ENCODE assay signal across 8 cellular contexts in genomic region chr12:14948672-14949071, GRCh38. TPM values are rescaled to one million over a fixed set of nuclear protein-coding genes. Genes with fewer than 3 reads are reported as not detected.
A peak's percentile ranks its signal among the peaks of the same experiment; 100 is the strongest.
DNase-seq lines count a peak whose midpoint lies in the region; ATAC-seq lines count a peak whose summit lies in the region.

No MANE protein-coding gene starts in this region.

- intact Hi-C loops in posterior cingulate gyrus (cut with DNase I), result no loop called here

- peak overlapping the region; percentile 97 for H3K27ac ChIP-seq in thymus (ENCODE audit: low read depth)

- H3K9me3 ChIP-seq in thymus (ENCODE audit: control insufficient read depth), result no peaks in the 10 kb centered on the region

- H3K4me3 ChIP-seq in thymus (ENCODE audit: low read length), result peak overlapping the region; percentile 49

- peak; percentile 90 for ATAC-seq in GM21367 (IDR thresholded peaks at IDR 0.05; ENCODE audit: unreplicated experiment)
- ATAC-seq in HG03575 (IDR thresholded peaks at IDR 0.05; ENCODE audit: extremely low read depth, insufficient number of reproducible peaks, low FRiP score, unreplicated experiment), result peak; percentile 90

- peak; percentile 45 for DNase-seq in GM04503 (ENCODE audit: low read depth)
- DNase-seq in T-helper 1 cell, result peak in 4 of 5 donors; percentile 34 to 90 (median 44)
- DNase-seq in dermis blood vessel endothelial cell, result peak; percentile 97
- peak; percentile 81 for DNase-seq in medulla oblongata (ENCODE audit: extremely low spot score)
- DNase-seq in posterior cingulate gyrus, result no peak

- 1% methylated on average over 3 of the region's 3 CpGs for WGBS in thymus

- peaks cover 48% of the 10 kb centered on the region for H3K4me1 ChIP-seq in thymus (ENCODE audit: control insufficient read depth, insufficient read depth, low read length)

- no peaks in the 10 kb centered on the region for H3K27me3 ChIP-seq in thymus (ENCODE audit: control insufficient read depth, insufficient read depth)

- peaks cover 48% of the 10 kb centered on the region for H3K36me3 ChIP-seq in thymus (ENCODE audit: control insufficient read depth, insufficient read depth)

RNA-seq across cellular contexts. Expression of gene ERP27, which starts 10.3 kb away (rescaled TPM):
- total RNA-seq in dermis blood vessel endothelial cell, result 0.14 TPM in 1 of 2 replicates, not detected in the other
- 4.4 TPM for polyA plus RNA-seq in thymus

RNA-seq across cellular contexts. Expression of gene ARHGDIB, which starts 12.7 kb away (rescaled TPM):
- total RNA-seq in dermis blood vessel endothelial cell, result 117 and 168 TPM in 2 replicates
- 820 TPM for polyA plus RNA-seq in thymus

RNA-seq across cellular contexts. Expression of gene PDE6H, which starts 24.2 kb away (rescaled TPM):
- not detected in 2 replicates for total RNA-seq in dermis blood vessel endothelial cell
- polyA plus RNA-seq in thymus, result not detected

Comparison
In these comparisons a context has a peak if more than half of its experiments do, and no peak if none do; other contexts are left out.
1. DNase-seq: peak in GM04503 (single experiment), T-helper 1 cell (4 of 5), dermis blood vessel endothelial cell (single experiment) and medulla oblongata (single experiment); none in posterior cingulate gyrus (0 of 10).